9 cellular contexts compared by ENCODE assay signal in the genomic region with DNA sequence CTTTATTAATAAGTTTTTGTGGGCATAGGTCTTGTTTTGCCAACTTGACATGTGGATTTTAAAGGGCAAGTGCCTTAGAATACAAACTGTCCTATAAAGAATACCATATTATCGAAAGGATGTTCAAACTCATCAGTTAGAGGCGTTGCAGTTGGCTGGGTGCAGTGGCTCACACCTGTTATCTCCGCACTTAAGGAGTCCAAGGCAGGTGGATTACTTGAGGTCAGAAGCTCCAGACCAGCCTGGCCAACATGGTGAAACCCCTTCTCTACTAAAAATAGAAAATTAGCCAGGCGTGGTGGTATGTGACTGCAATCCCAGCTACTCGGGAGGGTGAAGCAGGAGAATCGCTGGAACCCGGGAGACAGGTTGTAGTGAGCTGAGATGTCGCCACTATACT.
"Had no signal": no experiment of that assay in that cellular context is flagged by ENCODE, and none has a peak within 500 bp of the region (broad histone marks: within the 10 kb centered on the region; RNA-seq: fewer than 3 reads in every experiment).

No MANE protein-coding gene starts in this region.

- DNase-seq: GM23248, GOT3, H7, HFFc6 had no signal

- H3K27me3 Mint-ChIP-seq: IgD-negative memory B cell had no signal

- H3K4me1 ChIP-seq: HAP-1 had no signal

- H3K9me3 ChIP-seq: HAP-1 had no signal

- H3K9ac ChIP-seq: GM23248 had no signal

- H3K27ac Mint-ChIP-seq: HFFc6 had no signal

- H3K4me3 Mint-ChIP-seq: HFFc6 had no signal

- H3K4me3 ChIP-seq: GM23248, HAP-1 had no signal

- H3K27ac ChIP-seq: GM23248, HL-60 had no signal

- H3K36me3 ChIP-seq: HAP-1 had no signal

- H2AFZ ChIP-seq: GM23248 had no signal

- ATAC-seq: HCT116, HepG2 had no signal
